8 cellular contexts compared by ENCODE assay signal in genomic region chr3:100335137-100335833, GRCh38. TPM values are rescaled to one million over a fixed set of nuclear protein-coding genes. Genes with fewer than 3 reads are reported as not detected.
DNase-seq lines count a peak whose midpoint lies in the region; ATAC-seq and TF ChIP-seq lines count a peak whose summit lies in the region.

No MANE protein-coding gene starts in this region.

- peaks cover 0 to under 1% of the 10 kb centered on the region in 2 donors for H3K36me3 ChIP-seq in adrenal gland (replicated peaks in 1 of 2)
- H3K36me3 ChIP-seq in skeletal muscle satellite cell (ENCODE audit: insufficient read depth, low read length) = peaks cover 8% of the 10 kb centered on the region

- H3K9me3 ChIP-seq in adrenal gland (replicated peaks in 1 of 3) (no peaks in the 10 kb centered on the region), skeletal muscle satellite cell (replicated peaks; ENCODE audit: low read length) (no peaks in the 10 kb centered on the region)

- DNase-seq in A172 (ENCODE audit: low spot score) = peak; percentile 37
- DNase-seq in GM12865 (ENCODE audit: low read depth) = peak; percentile 81
- DNase-seq in NOMO-1 treated with dmso at 0.1 percent for 144 hours (lab: John Stamatoyannopoulos, UW; ENCODE audit: unreplicated experiment) = peak; percentile 19
- peak in 1 of 7 donors; percentile 7 for DNase-seq in adrenal gland
- DNase-seq in foreskin melanocyte = no peak

- peak overlapping the region; percentile 94 for H3K4me3 ChIP-seq in GM12865 (ENCODE audit: low read depth, low read length)
- peak overlapping the region in 3 of 4 donors; percentile 70 to 99 (median 81) for H3K4me3 ChIP-seq in adrenal gland
- H3K4me3 ChIP-seq in iPS-11a (ENCODE audit: low read depth, low read length) = peak overlapping the region; percentile 66
- peak overlapping the region; percentile 77 for H3K4me3 ChIP-seq in skeletal muscle satellite cell (ENCODE audit: low read length)

- H3K9ac ChIP-seq in skeletal muscle satellite cell (ENCODE audit: low read depth, low read length) = peak overlapping the region; percentile 85

- H3K27me3 ChIP-seq in adrenal gland (no peaks in the 10 kb centered on the region), skeletal muscle satellite cell (ENCODE audit: control insufficient read depth, insufficient read depth, low read length) (no peaks in the 10 kb centered on the region)

- no peak for TF ChIP-seq POLR2A in adrenal gland (IDR thresholded peaks at IDR 0.05)

- TF ChIP-seq CTCF in GM12865 (IDR thresholded peaks at IDR 0.05; ENCODE audit: insufficient read depth, low read depth, low read length, missing control alignments) (no peak), adrenal gland (IDR thresholded peaks at IDR 0.05) (no peak)

- peak overlapping the region; percentile 84 for H3K4me2 ChIP-seq in skeletal muscle satellite cell (ENCODE audit: low read length)

- peaks cover 0 to 19% of the 10 kb centered on the region in 2 donors for H3K4me1 ChIP-seq in adrenal gland (replicated peaks in 1 of 2)
- peaks cover 14% of the 10 kb centered on the region for H3K4me1 ChIP-seq in skeletal muscle satellite cell (ENCODE audit: control insufficient read depth, insufficient read depth, low read length)

- ATAC-seq in HG02938 (IDR thresholded peaks at IDR 0.05; ENCODE audit: unreplicated experiment) = peak; percentile 69

- WGBS in adrenal gland, 4 donors = 62 to 65% (median 64%) methylated on average over 20 of the region's 20 CpGs

- peak overlapping the region in 4 of 5 donors; percentile 71 to 94 (median 84) for H3K27ac ChIP-seq in adrenal gland

- intact Hi-C loops in adrenal gland (cut with DNase I) = no loop called here

RNA-seq across cellular contexts. Expression of gene NIT2, which starts 0.7 kb away (rescaled TPM):
- 107 and 110 TPM in 2 replicates for total RNA-seq in A172 (2014; rRNA removed; shearing (Covaris generic))
- 10 to 100 TPM; 16.8 to 47.1 (median 29.5) TPM for total RNA-seq in adrenal gland
- 10 to 100 TPM; 39.6 to 59.5 (median 45.4) TPM for polyA plus RNA-seq in adrenal gland
- 26.1 and 28.8 TPM in 2 replicates for total RNA-seq in skeletal muscle satellite cell (2012; rRNA removed)
